Comparison of ENCODE assay signal across 15 cellular contexts in genomic region chr1:199612976-199613774, GRCh38.
DNase-seq lines count a peak whose midpoint lies in the region; ATAC-seq and TF ChIP-seq lines count a peak whose summit lies in the region.
"Had no signal": no experiment of that assay in that cellular context is flagged by ENCODE, and none has a peak within 500 bp of the region (broad histone marks: within the 10 kb centered on the region; RNA-seq: fewer than 3 reads in every experiment).

No MANE protein-coding gene starts in this region.

- no peaks in the 10 kb centered on the region for H3F3A ChIP-seq in MM.1S (ENCODE audit: insufficient read depth, low read length)

- H2BK12ac ChIP-seq in trophoblast cell (ENCODE audit: low read length) = no peak overlapping the region

- H3K36me3 ChIP-seq in adipocyte (ENCODE audit: control insufficient read depth, insufficient read depth, low read length, severe bottlenecking) = no peaks in the 10 kb centered on the region
- no peaks in the 10 kb centered on the region for H3K36me3 ChIP-seq in trophoblast cell (ENCODE audit: control insufficient read depth in 1 of 2, insufficient read depth in 2 of 2, low read length in 2 of 2)
- no peaks in the 10 kb centered on the region for H3K36me3 ChIP-seq in gastroesophageal sphincter
- no peaks in the 10 kb centered on the region for H3K36me3 ChIP-seq in MM.1S (replicated peaks; ENCODE audit: insufficient read depth, low read length)
- H3K36me3 ChIP-seq: Peyer's patch had no signal

- H3K27me3 ChIP-seq in adipocyte (replicated peaks; ENCODE audit: control insufficient read depth, insufficient read depth, low read length) = peaks cover 6% of the 10 kb centered on the region
- no peaks in the 10 kb centered on the region for H3K27me3 ChIP-seq in trophoblast cell (ENCODE audit: insufficient read depth, low read length)
- H3K27me3 ChIP-seq in gastroesophageal sphincter = no peaks in the 10 kb centered on the region
- no peaks in the 10 kb centered on the region for H3K27me3 ChIP-seq in MM.1S (replicated peaks; ENCODE audit: insufficient read depth, low read length)
- H3K27me3 ChIP-seq: Peyer's patch had no signal

- H3K4me3 ChIP-seq in adipocyte (ENCODE audit: low read length) = no peak overlapping the region
- H3K4me3 ChIP-seq in trophoblast cell (ENCODE audit: low read depth, low read length) = no peak overlapping the region
- H3K4me3 ChIP-seq in gastroesophageal sphincter = no peak overlapping the region
- H3K4me3 ChIP-seq in MM.1S (ENCODE audit: low read length) = no peak overlapping the region
- H3K4me3 ChIP-seq: Peyer's patch had no signal

- no peak overlapping the region for H3K27ac ChIP-seq in trophoblast cell (ENCODE audit: low read depth, low read length)
- H3K27ac ChIP-seq in gastroesophageal sphincter = no peak overlapping the region
- no peak overlapping the region for H3K27ac ChIP-seq in MM.1S (ENCODE audit: low read length)
- H3K27ac ChIP-seq: Peyer's patch had no signal

- H3K79me1 ChIP-seq in trophoblast cell (ENCODE audit: low read length) = no peaks in the 10 kb centered on the region

- no peak overlapping the region for H3K4me2 ChIP-seq in trophoblast cell (ENCODE audit: low read length)
- H3K4me2 ChIP-seq in MM.1S (ENCODE audit: low read depth, low read length) = no peak overlapping the region

- H2BK5ac ChIP-seq in trophoblast cell (ENCODE audit: low read depth, low read length, poor library complexity) = no peak overlapping the region

- H3K4ac ChIP-seq in trophoblast cell (ENCODE audit: low read depth, low read length) = no peak overlapping the region

- no peaks in the 10 kb centered on the region for H3K9me2 ChIP-seq in MM.1S (replicated peaks; ENCODE audit: insufficient read depth, low read length)

- no CpG with 5 or more reads among the region's 6 CpGs for WGBS in trophoblast cell (ENCODE audit: extremely low coverage, insufficient coverage, insufficient read length)
- WGBS in gastroesophageal sphincter (ENCODE audit: low coverage in 1 of 2), 2 donors = 57 to 66% methylated on average over 6 of the region's 6 CpGs

- H2AK5ac ChIP-seq in trophoblast cell (ENCODE audit: low read length) = no peak overlapping the region

- DNase-seq in M059J (ENCODE audit: low read depth) = peak; percentile 94
- peak; percentile 16 for DNase-seq in adipocyte (ENCODE audit: low read depth)
- DNase-seq in trophoblast cell = peak; percentile 24 to 51
- DNase-seq in stimulated activated naive CD4-positive, alpha-beta T cell (lab: John Stamatoyannopoulos, UW) = no peak
- DNase-seq in MM.1S = no peak
- DNase-seq in NCI-H1694 treated with DMSO at 0.1 percent for 48 hours (lab: John Stamatoyannopoulos, UW) = no peak
- DNase-seq: activated CD4-positive, alpha-beta T cell treated with anti-CD3 and anti-CD28 coated beads, Interleukin-2, amount 10 ng/mL, durations not matched to agents 7 days and 5 days; aorta; DMS53; NCI-H1092 treated with DMSO at 0.1 percent for 48 hours; Peyer's patch; small intestine had no signal

- H2AFZ ChIP-seq in trophoblast cell (ENCODE audit: insufficient read depth, low read length, poor library complexity) (no peak overlapping the region), MM.1S (ENCODE audit: low read length) (no peak overlapping the region)

- H3K18ac ChIP-seq in trophoblast cell (ENCODE audit: low read length) = no peak overlapping the region

- H3K4me1 ChIP-seq in adipocyte (ENCODE audit: control insufficient read depth, insufficient read depth, low read length) (no peaks in the 10 kb centered on the region), trophoblast cell (ENCODE audit: control insufficient read depth in 1 of 2, insufficient read depth in 2 of 2, low read length in 2 of 2) (peaks cover 0 to 4% of the 10 kb centered on the region in 2 experiments), gastroesophageal sphincter (no peaks in the 10 kb centered on the region), MM.1S (ENCODE audit: low read length) (no peaks in the 10 kb centered on the region)
- H3K4me1 ChIP-seq: Peyer's patch had no signal

- no peaks in the 10 kb centered on the region for H4K20me1 ChIP-seq in MM.1S (ENCODE audit: insufficient read depth, low read length)

- no peak for TF ChIP-seq POLR2A in gastroesophageal sphincter (IDR thresholded peaks at IDR 0.05)

- no peak overlapping the region for H3K14ac ChIP-seq in trophoblast cell (ENCODE audit: low read length)

- H4K91ac ChIP-seq in trophoblast cell (ENCODE audit: low read depth, low read length) = no peak overlapping the region

- no peak overlapping the region for H3K23ac ChIP-seq in trophoblast cell (ENCODE audit: low read length)

- no peak for TF ChIP-seq EP300 in gastroesophageal sphincter (IDR thresholded peaks at IDR 0.05)

- no peaks in the 10 kb centered on the region for H3K9me3 ChIP-seq in adipocyte (ENCODE audit: control insufficient read depth, low read length)
- no peaks in the 10 kb centered on the region for H3K9me3 ChIP-seq in trophoblast cell (ENCODE audit: insufficient read depth, low read depth, low read length)
- peaks cover 0 to 5% (median 0%) of the 10 kb centered on the region in 3 donors for H3K9me3 ChIP-seq in gastroesophageal sphincter
- no peaks in the 10 kb centered on the region for H3K9me3 ChIP-seq in MM.1S (replicated peaks; ENCODE audit: insufficient read depth, low read length)
- H3K9me3 ChIP-seq: Peyer's patch had no signal

- no peak overlapping the region for H4K12ac ChIP-seq in trophoblast cell (ENCODE audit: low read depth, low read length)

- H3K9ac ChIP-seq in adipocyte (ENCODE audit: low read length) (no peak overlapping the region), trophoblast cell (ENCODE audit: low read length) (no peak overlapping the region), MM.1S (ENCODE audit: low read length) (no peak overlapping the region)

- no peak overlapping the region for H2BK120ac ChIP-seq in trophoblast cell (ENCODE audit: insufficient read depth, low read length, poor library complexity)

- H4K8ac ChIP-seq in trophoblast cell (ENCODE audit: low read depth, low read length) = no peak overlapping the region

- TF ChIP-seq CTCF in gastroesophageal sphincter (IDR thresholded peaks at IDR 0.05) (no peak), MM.1S (IDR thresholded peaks at IDR 0.05; ENCODE audit: low read length) (no peak)

- peak; percentile 50 for ATAC-seq in GM18909 (IDR thresholded peaks at IDR 0.05; ENCODE audit: poor library complexity, unreplicated experiment)
- ATAC-seq in gastroesophageal sphincter = no peak
- ATAC-seq: esophagus mucosa had no signal

- H3K79me2 ChIP-seq in trophoblast cell (ENCODE audit: control insufficient read depth, insufficient read depth, low read length, poor library complexity) = no peaks in the 10 kb centered on the region
- no peaks in the 10 kb centered on the region for H3K79me2 ChIP-seq in MM.1S (ENCODE audit: low read length)

Comparison
In these comparisons a context has a peak if more than half of its experiments do, and no peak if none do; other contexts are left out.
1. DNase-seq: peak in M059J (single experiment), adipocyte (single experiment) and trophoblast cell (2 of 2); none in stimulated activated naive CD4-positive, alpha-beta T cell (0 of 6), MM.1S (single experiment) and NCI-H1694 treated with DMSO at 0.1 percent for 48 hours (single experiment).